Comparison of ENCODE assay signal across 24 cellular contexts in genomic region chr7:43692582-43693373, GRCh38. TPM values are rescaled to one million over a fixed set of nuclear protein-coding genes. Genes with fewer than 3 reads are reported as not detected.
DNase-seq lines count a peak whose midpoint lies in the region; ATAC-seq, FAIRE-seq and TF ChIP-seq lines count a peak whose summit lies in the region.
"Had no signal": no experiment of that assay in that cellular context is flagged by ENCODE, and none has a peak within 500 bp of the region (broad histone marks: within the 10 kb centered on the region; RNA-seq: fewer than 3 reads in every experiment).

No MANE protein-coding gene starts in this region.

- no peak for FAIRE-seq in A549 (lab: Jason Lieb, UNC)
- FAIRE-seq: D721Med, H1 had no signal

- TF ChIP-seq CTCF in A549 (IDR thresholded peaks at IDR 0.05) (no peak), fibroblast of lung (conservative IDR thresholded peaks at IDR 0.05 in 1 of 2, IDR thresholded peaks at IDR 0.05 in 1 of 2; ENCODE audit: low read depth in 1 of 2, low read length in 2 of 2) (no peak), spleen (IDR thresholded peaks at IDR 0.05 in 8 of 11, conservative IDR thresholded peaks at IDR 0.05 in 3 of 11) (no peak)

- intact Hi-C loops in spleen (cut with DNase I; ENCODE audit: low total_unique reads): no loop called here

- no peaks in the 10 kb centered on the region for H4K20me1 ChIP-seq in GM23248 (ENCODE audit: insufficient read depth)
- H4K20me1 ChIP-seq in fibroblast of lung (ENCODE audit: control insufficient read depth, extremely low read depth, insufficient read depth, low read length): no peaks in the 10 kb centered on the region

- ATAC-seq in A549 (peak; percentile 58 to 62), GM18907 (IDR thresholded peaks at IDR 0.05; ENCODE audit: unreplicated experiment) (no peak)
- ATAC-seq in activated T-helper 17 cell treated with anti-CD3 and anti-CD28 coated beads, Interleukin-2, amount 50 U/mL, for 72 hours (replicated peaks): no peak

- no peaks in the 10 kb centered on the region for H3K9me3 Mint-ChIP-seq in activated T-helper 17 cell treated with anti-CD3 and anti-CD28 coated beads, Interleukin-2, amount 50 U/mL, for 72 hours

- no peak overlapping the region for H3K4me3 Mint-ChIP-seq in activated T-helper 17 cell treated with anti-CD3 and anti-CD28 coated beads, Interleukin-2, amount 50 U/mL, for 72 hours
- H3K4me3 Mint-ChIP-seq: activated CD4-positive, alpha-beta T cell treated with anti-CD3 and anti-CD28 coated beads, Interleukin-2, amount 10 ng/mL, durations not matched to agents 7 days and 5 days; activated naive CD4-positive, alpha-beta T cell treated with anti-CD3 and anti-CD28 coated beads for 36 hours had no signal

- H3K27ac Mint-ChIP-seq in activated T-helper 17 cell treated with anti-CD3 and anti-CD28 coated beads, Interleukin-2, amount 50 U/mL, for 72 hours: no peak overlapping the region
- H3K27ac Mint-ChIP-seq: activated CD4-positive, alpha-beta T cell treated with anti-CD3 and anti-CD28 coated beads, Interleukin-2, amount 10 ng/mL, durations not matched to agents 7 days and 5 days; activated naive CD4-positive, alpha-beta T cell treated with anti-CD3 and anti-CD28 coated beads for 36 hours had no signal

- H3K4me1 Mint-ChIP-seq in activated T-helper 17 cell treated with anti-CD3 and anti-CD28 coated beads, Interleukin-2, amount 50 U/mL, for 72 hours: peaks cover 7% of the 10 kb centered on the region

- H3K9me3 ChIP-seq in A549 (no peaks in the 10 kb centered on the region), GM23248 (ENCODE audit: low read depth) (no peaks in the 10 kb centered on the region), fibroblast of lung (ENCODE audit: control insufficient read depth, insufficient read depth, low read depth, low read length) (no peaks in the 10 kb centered on the region), spleen (peaks cover 0 to 4% (median 0%) of the 10 kb centered on the region in 8 donors), HAP-1 (no peaks in the 10 kb centered on the region; the same call in 1 of the 2 replicates)
- H3K9me3 ChIP-seq: ascending aorta, colonic mucosa, gastrocnemius medialis, sigmoid colon, SJSA1 had no signal

- H3K27ac ChIP-seq in A549 (peak overlapping the region; percentile 64 to 85), GM23248 (peak overlapping the region; percentile 90), fibroblast of lung (ENCODE audit: insufficient read depth, low read length) (peak overlapping the region; percentile 29), spleen (no peak overlapping the region)
- H3K27ac ChIP-seq: ascending aorta, colonic mucosa, gastrocnemius medialis, HL-60, sigmoid colon had no signal

- H3K9ac ChIP-seq in GM23248 (peak overlapping the region; percentile 44; the same call in 1 of the 2 replicates), fibroblast of lung (ENCODE audit: insufficient read depth, low read length) (no peak overlapping the region)

- H3K4me2 ChIP-seq in A549 (peak overlapping the region; percentile 75), GM23248 (ENCODE audit: unreplicated experiment) (peak overlapping the region; percentile 75), fibroblast of lung (ENCODE audit: extremely low read depth, insufficient read depth, low read length) (peak overlapping the region; percentile 26)

- WGBS in A549 (ENCODE audit: missing lambda C conversion rate): 9% methylated on average over 2 of the region's 2 CpGs
- 51 to 52% methylated on average over 2 of the region's 2 CpGs for WGBS in GM23248 (ENCODE audit: low coverage in 1 of 2, low lambda C conversion rate in 2 of 2, missing lambda C conversion rate in 2 of 2), 2 experiments
- 67 to 88% (median 85%) methylated on average over 2 of the region's 2 CpGs for WGBS in spleen, 5 donors

- peaks cover 85% of the 10 kb centered on the region for H3K79me2 ChIP-seq in GM23248 (ENCODE audit: insufficient read depth)
- H3K79me2 ChIP-seq in fibroblast of lung (ENCODE audit: control insufficient read depth, insufficient read depth, low read length): peaks cover 48% of the 10 kb centered on the region

- peak; percentile 24 to 36 for DNase-seq in A549 (ENCODE audit: low read depth in 1 of 2, low spot score in 1 of 2)
- peak; percentile 48 for DNase-seq in GM23248
- peak; percentile 11 for DNase-seq in RPMI8226
- no peak for DNase-seq in fibroblast of lung (ENCODE audit: low read depth in 2 of 2)
- DNase-seq in spleen: no peak
- DNase-seq in HAP-1 (ENCODE audit: low spot score in 2 of 2): no peak
- DNase-seq: activated CD4-positive, alpha-beta T cell treated with anti-CD3 and anti-CD28 coated beads, Interleukin-2, amount 10 ng/mL, durations not matched to agents 7 days and 5 days; activated naive CD4-positive, alpha-beta T cell treated with anti-CD3 and anti-CD28 coated beads for 36 hours; colonic mucosa; gastrocnemius medialis; KG1; NCI-H1092 treated with DMSO at 0.1 percent for 48 hours; NK-92 treated with Interleukin-12 subunit alpha and Interleukin-12 subunit beta, amount 100 ng/mL, for 24 hours; nucleus accumbens; sigmoid colon; stimulated activated CD4-positive, alpha-beta T cell treated with anti-CD3 and anti-CD28 coated beads, Interleukin-2, amount 100 ng/mL, for 48 hours; T-helper 9 cell had no signal

- peaks cover 35% of the 10 kb centered on the region for H3F3A ChIP-seq in GM23248 (ENCODE audit: insufficient read depth)

- H3K4me3 ChIP-seq in A549 (no peak overlapping the region), GM23248 (0 out of 2 replicates have a peak overlapping the region, but pooled peaks have one; percentile 55), fibroblast of lung (replicated peaks in 1 of 4; ENCODE audit: control extremely low read depth in 1 of 4, insufficient read depth in 1 of 4, low read depth in 3 of 4, low read length in 4 of 4) (no peak overlapping the region), spleen (no peak overlapping the region), HAP-1 (no peak overlapping the region)
- H3K4me3 ChIP-seq: ascending aorta, colonic mucosa, gastrocnemius medialis, sigmoid colon, SJSA1 had no signal

- no peaks in the 10 kb centered on the region for H3K36me3 Mint-ChIP-seq in activated T-helper 17 cell treated with anti-CD3 and anti-CD28 coated beads, Interleukin-2, amount 50 U/mL, for 72 hours (ENCODE audit: low read depth)

- in situ Hi-C loops in GM23248 (cut with MboI) (no loop called here), HAP-1 (cut with MboI; ENCODE audit: low sequenced_read_pairs) (loop anchor here (10.0 kb wide), 1 partner anchor 88 kb away; no protein-coding TSS in a partner anchor)

- H3K4me1 ChIP-seq in A549: peaks cover 56% of the 10 kb centered on the region
- peaks cover 39% of the 10 kb centered on the region for H3K4me1 ChIP-seq in GM23248 (ENCODE audit: insufficient read depth)
- peaks cover 24% of the 10 kb centered on the region for H3K4me1 ChIP-seq in fibroblast of lung (ENCODE audit: control insufficient read depth, extremely low read depth, insufficient read depth, low read length)
- peaks cover 0 to 74% (median 14%) of the 10 kb centered on the region in 6 donors for H3K4me1 ChIP-seq in spleen
- H3K4me1 ChIP-seq in HAP-1: no peaks in the 10 kb centered on the region
- H3K4me1 ChIP-seq: ascending aorta, colonic mucosa had no signal

- no peak for TF ChIP-seq POLR2A in A549 (IDR thresholded peaks at IDR 0.05; ENCODE audit: low read length)
- no peak for TF ChIP-seq POLR2A in spleen (IDR thresholded peaks at IDR 0.05)

- H3K36me3 ChIP-seq in GM23248 (ENCODE audit: low read depth): no peaks in the 10 kb centered on the region
- no peaks in the 10 kb centered on the region for H3K36me3 ChIP-seq in fibroblast of lung (ENCODE audit: control insufficient read depth, insufficient read depth, low read length)
- no peaks in the 10 kb centered on the region for H3K36me3 ChIP-seq in spleen
- H3K36me3 ChIP-seq in HAP-1 (replicated peaks): no peaks in the 10 kb centered on the region
- H3K36me3 ChIP-seq: ascending aorta, colonic mucosa, gastrocnemius medialis, sigmoid colon had no signal

- no peak for TF ChIP-seq RAD21 in A549 (conservative IDR thresholded peaks at IDR 0.05 in 1 of 2, IDR thresholded peaks at IDR 0.05 in 1 of 2)

- POLR2A ChIA-PET in A549 (lab: Yijun Ruan, JAX): interaction anchor here (1.1 to 2.7 kb wide), 2 partner anchors 14 to 110 kb away, joined by 3 to 25 read pairs; partner anchors contain the start of gene STK17A

- CTCF ChIA-PET in A549 (lab: Yijun Ruan, JAX): interaction anchor here (0.6 to 12.3 kb wide), 9 partner anchors 9 to 751 kb away, joined by 3 to 87 read pairs (median 4); partner anchors contain the start of gene STK17A

- H3K9me2 ChIP-seq in GM23248 (ENCODE audit: insufficient read depth): no peaks in the 10 kb centered on the region

- H2AFZ ChIP-seq in GM23248 (no peak overlapping the region), fibroblast of lung (ENCODE audit: low read length) (no peak overlapping the region)

- no peaks in the 10 kb centered on the region for H3K27me3 ChIP-seq in GM23248 (replicated peaks; ENCODE audit: insufficient read depth)
- no peaks in the 10 kb centered on the region for H3K27me3 ChIP-seq in fibroblast of lung (ENCODE audit: control insufficient read depth, insufficient read depth, low read length)
- H3K27me3 ChIP-seq in spleen (replicated peaks in 1 of 7): no peaks in the 10 kb centered on the region
- no peaks in the 10 kb centered on the region for H3K27me3 ChIP-seq in HAP-1 (ENCODE audit: low read depth)
- H3K27me3 ChIP-seq: ascending aorta, colonic mucosa, gastrocnemius medialis, sigmoid colon, SJSA1 had no signal

- H3K27me3 Mint-ChIP-seq in activated T-helper 17 cell treated with anti-CD3 and anti-CD28 coated beads, Interleukin-2, amount 50 U/mL, for 72 hours: no peaks in the 10 kb centered on the region
- H3K27me3 Mint-ChIP-seq: activated CD4-positive, alpha-beta T cell treated with anti-CD3 and anti-CD28 coated beads, Interleukin-2, amount 10 ng/mL, durations not matched to agents 7 days and 5 days had no signal

- no peak for TF ChIP-seq EP300 in A549 (IDR thresholded peaks at IDR 0.05)

TF ChIP-seq in A549, 52 proteins besides CTCF, POLR2A, EP300 and RAD21 (continues in another document):
- TF ChIP-seq JUNB (IDR thresholded peaks at IDR 0.05): 0 out of 2 replicates have a peak, but pooled peaks have one; percentile 33

RNA-seq across cellular contexts. Expression of gene COA1, which starts 36.5 kb away (rescaled TPM):
- 57.5 and 84.0 TPM in 2 replicates for polyA plus RNA-seq in A549 (2011; rRNA removed)
- 22.8 and 32.3 TPM in 2 replicates for polyA plus RNA-seq in A549 (2012; cell fraction: cytosol; rRNA removed)
- polyA plus RNA-seq in A549 (2012; cell fraction: nucleus; rRNA removed): 12.7 and 39.8 TPM in 2 replicates
- 91.3 to 94.6 TPM (median 91.4 TPM) in 3 replicates for polyA plus RNA-seq in A549 (2017; fragmentation: RNase III; extraction: RNeasy Plus Mini Kit Qiagen cat#74134 plus additional on column Dnase treatment)
- polyA minus RNA-seq in A549 (2011; rRNA and poly(A)+ RNA removed): 59.7 and 63.3 TPM in 2 replicates
- total RNA-seq in GM23248 (2014; rRNA removed; shearing (Covaris generic)): 26.1 and 53.4 TPM in 2 replicates
- polyA plus RNA-seq in GM23248 (2016; fragmentation: Nextera tagmentation; extraction: Ambion mirVana): 54.3 and 59.5 TPM in 2 replicates
- total RNA-seq in fibroblast of lung: 34.2 and 39.6 TPM in 2 replicates
- polyA plus RNA-seq in fibroblast of lung: 28.8 and 30.7 TPM in 2 replicates
- 41.2 and 48.5 TPM in 2 replicates for polyA plus RNA-seq in fibroblast of lung (2012)
- polyA minus RNA-seq in fibroblast of lung (ENCODE audit: low replicate concordance): 15.1 and 31.4 TPM in 2 replicates
- total RNA-seq in spleen: 100 to 1,000 TPM in 1 of 7 donors, 10 to 100 TPM in 6; 51.2 to 102 (median 71.6) TPM
- polyA plus RNA-seq in spleen: 10 to 100 TPM; 48.3 to 76.6 (median 50.0) TPM
- 10 to 100 TPM; 36.1 to 46.2 TPM for total RNA-seq in activated T-helper 17 cell treated with anti-CD3 and anti-CD28 coated beads, Interleukin-2, amount 50 U/mL, for 72 hours

Comparison
In these comparisons a context has a peak if more than half of its experiments do, and no peak if none do; other contexts are left out.
1. ATAC-seq: peak in A549 (2 of 2); none in GM18907 (single experiment) and activated T-helper 17 cell treated with anti-CD3 and anti-CD28 coated beads, Interleukin-2, amount 50 U/mL, for 72 hours (single experiment).
2. DNase-seq: peak in A549 (2 of 2), GM23248 (single experiment) and RPMI8226 (single experiment); none in fibroblast of lung (0 of 2), spleen (single experiment) and HAP-1 (0 of 2).
3. H3K27ac ChIP-seq: peak in A549 (2 of 2), GM23248 (single experiment) and fibroblast of lung (single experiment); none in spleen (0 of 8).
4. Peak in every context shown above with its lines, with median percentiles within 50 percentile points of each other: H3K4me2 ChIP-seq.